Comparison of ENCODE assay signal across 1 cellular context in the genomic region with DNA sequence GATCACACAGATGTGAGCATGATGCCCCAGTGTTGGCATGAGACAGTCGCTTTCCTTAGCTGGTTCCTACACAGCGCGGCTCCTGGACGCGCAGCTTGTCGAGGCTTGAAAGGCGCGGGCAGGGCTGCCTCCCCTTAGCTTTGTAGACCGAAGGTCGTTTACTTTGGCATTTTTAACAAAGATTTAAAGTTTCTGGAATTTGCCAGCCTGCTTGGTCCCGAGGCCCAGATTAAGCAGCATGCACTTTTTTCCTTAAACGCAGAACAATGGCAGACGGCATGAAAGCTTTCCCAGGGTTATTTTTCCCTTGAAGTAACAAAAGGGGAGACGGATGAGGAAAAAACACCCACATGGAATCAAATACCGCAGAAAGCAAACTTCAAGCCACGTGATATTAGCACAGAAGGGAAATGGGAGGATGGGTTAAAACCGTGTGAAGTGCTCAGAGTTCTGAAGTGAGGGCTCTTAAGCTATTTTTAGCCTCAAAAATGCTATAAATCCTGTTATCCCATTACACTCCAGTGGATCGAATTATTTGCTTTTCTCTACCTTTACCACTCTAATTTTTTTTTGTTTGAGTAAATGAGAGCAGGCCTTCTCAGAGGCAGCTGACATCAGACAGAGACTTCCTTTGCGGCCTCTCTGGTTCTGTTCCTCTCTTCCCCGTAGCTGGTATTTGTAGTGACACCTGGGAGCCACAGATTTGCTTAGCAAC.
TF ChIP-seq lines count a peak whose summit lies in the region.

No MANE protein-coding gene starts in this region.

TF ChIP-seq in GM23338, 12 proteins besides CTCF, POLR2A, EP300 and RAD21 (continued from another document):
- TF ChIP-seq, protein P1, sequence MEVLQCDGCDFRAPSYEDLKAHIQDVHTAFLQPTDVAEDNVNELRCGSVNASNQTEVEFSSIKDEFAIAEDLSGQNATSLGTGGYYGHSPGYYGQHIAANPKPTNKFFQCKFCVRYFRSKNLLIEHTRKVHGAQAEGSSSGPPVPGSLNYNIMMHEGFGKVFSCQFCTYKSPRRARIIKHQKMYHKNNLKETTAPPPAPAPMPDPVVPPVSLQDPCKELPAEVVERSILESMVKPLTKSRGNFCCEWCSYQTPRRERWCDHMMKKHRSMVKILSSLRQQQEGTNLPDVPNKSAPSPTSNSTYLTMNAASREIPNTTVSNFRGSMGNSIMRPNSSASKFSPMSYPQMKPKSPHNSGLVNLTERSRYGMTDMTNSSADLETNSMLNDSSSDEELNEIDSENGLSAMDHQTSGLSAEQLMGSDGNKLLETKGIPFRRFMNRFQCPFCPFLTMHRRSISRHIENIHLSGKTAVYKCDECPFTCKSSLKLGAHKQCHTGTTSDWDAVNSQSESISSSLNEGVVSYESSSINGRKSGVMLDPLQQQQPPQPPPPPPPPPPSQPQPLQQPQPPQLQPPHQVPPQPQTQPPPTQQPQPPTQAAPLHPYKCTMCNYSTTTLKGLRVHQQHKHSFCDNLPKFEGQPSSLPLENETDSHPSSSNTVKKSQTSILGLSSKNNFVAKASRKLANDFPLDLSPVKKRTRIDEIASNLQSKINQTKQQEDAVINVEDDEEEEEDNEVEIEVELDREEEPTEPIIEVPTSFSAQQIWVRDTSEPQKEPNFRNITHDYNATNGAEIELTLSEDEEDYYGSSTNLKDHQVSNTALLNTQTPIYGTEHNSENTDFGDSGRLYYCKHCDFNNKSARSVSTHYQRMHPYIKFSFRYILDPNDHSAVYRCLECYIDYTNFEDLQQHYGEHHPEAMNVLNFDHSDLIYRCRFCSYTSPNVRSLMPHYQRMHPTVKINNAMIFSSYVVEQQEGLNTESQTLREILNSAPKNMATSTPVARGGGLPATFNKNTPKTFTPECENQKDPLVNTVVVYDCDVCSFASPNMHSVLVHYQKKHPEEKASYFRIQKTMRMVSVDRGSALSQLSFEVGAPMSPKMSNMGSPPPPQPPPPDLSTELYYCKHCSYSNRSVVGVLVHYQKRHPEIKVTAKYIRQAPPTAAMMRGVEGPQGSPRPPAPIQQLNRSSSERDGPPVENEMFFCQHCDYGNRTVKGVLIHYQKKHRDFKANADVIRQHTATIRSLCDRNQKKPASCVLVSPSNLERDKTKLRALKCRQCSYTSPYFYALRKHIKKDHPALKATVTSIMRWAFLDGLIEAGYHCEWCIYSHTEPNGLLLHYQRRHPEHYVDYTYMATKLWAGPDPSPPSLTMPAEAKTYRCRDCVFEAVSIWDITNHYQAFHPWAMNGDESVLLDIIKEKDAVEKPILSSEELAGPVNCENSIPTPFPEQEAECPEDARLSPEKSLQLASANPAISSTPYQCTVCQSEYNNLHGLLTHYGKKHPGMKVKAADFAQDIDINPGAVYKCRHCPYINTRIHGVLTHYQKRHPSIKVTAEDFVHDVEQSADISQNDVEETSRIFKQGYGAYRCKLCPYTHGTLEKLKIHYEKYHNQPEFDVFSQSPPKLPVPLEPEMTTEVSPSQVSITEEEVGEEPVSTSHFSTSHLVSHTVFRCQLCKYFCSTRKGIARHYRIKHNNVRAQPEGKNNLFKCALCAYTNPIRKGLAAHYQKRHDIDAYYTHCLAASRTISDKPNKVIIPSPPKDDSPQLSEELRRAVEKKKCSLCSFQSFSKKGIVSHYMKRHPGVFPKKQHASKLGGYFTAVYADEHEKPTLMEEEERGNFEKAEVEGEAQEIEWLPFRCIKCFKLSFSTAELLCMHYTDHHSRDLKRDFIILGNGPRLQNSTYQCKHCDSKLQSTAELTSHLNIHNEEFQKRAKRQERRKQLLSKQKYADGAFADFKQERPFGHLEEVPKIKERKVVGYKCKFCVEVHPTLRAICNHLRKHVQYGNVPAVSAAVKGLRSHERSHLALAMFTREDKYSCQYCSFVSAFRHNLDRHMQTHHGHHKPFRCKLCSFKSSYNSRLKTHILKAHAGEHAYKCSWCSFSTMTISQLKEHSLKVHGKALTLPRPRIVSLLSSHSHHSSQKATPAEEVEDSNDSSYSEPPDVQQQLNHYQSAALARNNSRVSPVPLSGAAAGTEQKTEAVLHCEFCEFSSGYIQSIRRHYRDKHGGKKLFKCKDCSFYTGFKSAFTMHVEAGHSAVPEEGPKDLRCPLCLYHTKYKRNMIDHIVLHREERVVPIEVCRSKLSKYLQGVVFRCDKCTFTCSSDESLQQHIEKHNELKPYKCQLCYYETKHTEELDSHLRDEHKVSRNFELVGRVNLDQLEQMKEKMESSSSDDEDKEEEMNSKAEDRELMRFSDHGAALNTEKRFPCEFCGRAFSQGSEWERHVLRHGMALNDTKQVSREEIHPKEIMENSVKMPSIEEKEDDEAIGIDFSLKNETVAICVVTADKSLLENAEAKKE (CRISPR knock-in tag; IDR thresholded peaks at IDR 0.05): no peak
